ENCODE assay signal across 8 cellular contexts in genomic region chr2:199488772-199489400, GRCh38. TPM values are rescaled to one million over a fixed set of nuclear protein-coding genes. Genes with fewer than 3 reads are reported as not detected.
DNase-seq lines count a peak whose midpoint lies in the region; ATAC-seq and TF ChIP-seq lines count a peak whose summit lies in the region.

No MANE protein-coding gene starts in this region.

- H3K36me3 Mint-ChIP-seq in Caco-2 (ENCODE audit: insufficient read depth, unreplicated experiment) = no peaks in the 10 kb centered on the region

- no peaks in the 10 kb centered on the region for H3K4me1 ChIP-seq in Caco-2

- H3K36me3 ChIP-seq in Caco-2 (ENCODE audit: control insufficient read depth, insufficient read depth, low read length) = no peaks in the 10 kb centered on the region

- H3K4me3 Mint-ChIP-seq in Caco-2 (ENCODE audit: unreplicated experiment) = no peak overlapping the region

- no peaks in the 10 kb centered on the region for H3K4me1 Mint-ChIP-seq in Caco-2 (ENCODE audit: low read depth, unreplicated experiment)

- H3K4me3 ChIP-seq in Caco-2 (ENCODE audit: low read depth, low read length) (no peak overlapping the region), astrocyte of the spinal cord (ENCODE audit: low read depth, low read length) (no peak overlapping the region)

- ATAC-seq in GM19023 (IDR thresholded peaks at IDR 0.05; ENCODE audit: unreplicated experiment) (peak; percentile 50), HG03565 (IDR thresholded peaks at IDR 0.05; ENCODE audit: unreplicated experiment) (peak; percentile 85), left colon (peak; percentile 44)

- H3K27me3 Mint-ChIP-seq in Caco-2 (ENCODE audit: insufficient read depth, unreplicated experiment) = peaks cover 7% of the 10 kb centered on the region

- POLR2A ChIA-PET in Caco-2 (lab: Charles Lee) = no interaction called here
- POLR2A ChIA-PET in RWPE1 (lab: Yijun Ruan, JAX; ENCODE audit: low non-redundant PET) = no interaction called here

- DNase-seq in Caco-2 (peak in 1 of 2 experiments; percentile 72), RWPE1 (ENCODE audit: low spot score) (peak; percentile 12), astrocyte of the spinal cord (ENCODE audit: low read depth, low spot score) (peak; percentile 56), left colon (peak; percentile 42 to 56), HuH-7 (ENCODE audit: low spot score) (no peak)
- peak; percentile 63 for DNase-seq in stimulated activated CD8-positive, alpha-beta memory T cell treated with anti-CD3 and anti-CD28 coated beads, Interleukin-4, amount 100 ng/mL, for 48 hours

- no peaks in the 10 kb centered on the region for H3K27me3 ChIP-seq in Caco-2 (replicated peaks; ENCODE audit: control insufficient read depth, insufficient read depth, low read length)

- CTCF ChIA-PET in Caco-2 (lab: Charles Lee) = interaction anchor here (0.5 to 1.4 kb wide), 5 partner anchors 17 to 1174 kb away, joined by 3 to 14 read pairs (median 3); no protein-coding TSS in a partner anchor
- CTCF ChIA-PET in RWPE1 (lab: Yijun Ruan, JAX) = interaction anchor here (0.5 to 1.0 kb wide), 6 partner anchors 17 to 1179 kb away, joined by 3 to 5 read pairs (median 4); no protein-coding TSS in a partner anchor

- in situ Hi-C loops in astrocyte of the spinal cord (cut with HindIII; ENCODE audit: low sequenced_read_pairs) = no loop called here

- no peaks in the 10 kb centered on the region for H3K9me3 Mint-ChIP-seq in Caco-2 (ENCODE audit: unreplicated experiment)

- H3K9me3 ChIP-seq in Caco-2 = no peaks in the 10 kb centered on the region

- TF ChIP-seq CTCF in Caco-2 (IDR thresholded peaks at IDR 0.05; ENCODE audit: insufficient read depth in 1 of 2, low read depth in 1 of 2, low read length in 1 of 2, severe bottlenecking in 1 of 2, unreplicated experiment in 1 of 2) (peak; percentile 73 to 84), RWPE1 (conservative IDR thresholded peaks at IDR 0.05; ENCODE audit: low read depth) (peak; percentile 20), astrocyte of the spinal cord (IDR thresholded peaks at IDR 0.05; ENCODE audit: low read depth, low read length) (peak; percentile 94)

- no peak overlapping the region for H3K27ac Mint-ChIP-seq in Caco-2 (ENCODE audit: unreplicated experiment)

- intact Hi-C loops in Caco-2 (cut with micrococcal nuclease; ENCODE audit: unreplicated experiment) = loop anchor here (1.0 to 5.0 kb wide), 3 partner anchors 107 to 1117 kb away; no protein-coding TSS in a partner anchor
- intact Hi-C loops in left colon (cut with DNase I, micrococcal nuclease) = no loop called here

- BruUV-seq in Caco-2 (replicated peaks; lab: Mats Ljungman, UMichigan) = no TSS peak

- H3K27ac ChIP-seq in RWPE1 = no peak overlapping the region

RNA-seq across cellular contexts. Expression of gene SATB2, which starts 31.1 kb away (rescaled TPM):
- total RNA-seq in Caco-2 (2022) = 1.1 and 1.2 TPM in 2 replicates
- total RNA-seq in left colon = 100 to 1,000 TPM; 219 to 240 TPM

Comparison
In these comparisons a context has a peak if more than half of its experiments do, and no peak if none do; other contexts are left out.
1. CTCF ChIP-seq: peak in every context shown above with its lines; median percentile 94 in astrocyte of the spinal cord; 78 in Caco-2; 20 in RWPE1.
2. RNA of gene SATB2, which starts 31.1 kb away (total RNA-seq): 219 to 240 TPM in left colon; 1.1 to 1.2 TPM in Caco-2; every median in the first group is over 10 times any median in the second.
3. Peak in every context shown above with its lines, with median percentiles within 50 percentile points of each other: ATAC-seq.